In the genomic region with DNA sequence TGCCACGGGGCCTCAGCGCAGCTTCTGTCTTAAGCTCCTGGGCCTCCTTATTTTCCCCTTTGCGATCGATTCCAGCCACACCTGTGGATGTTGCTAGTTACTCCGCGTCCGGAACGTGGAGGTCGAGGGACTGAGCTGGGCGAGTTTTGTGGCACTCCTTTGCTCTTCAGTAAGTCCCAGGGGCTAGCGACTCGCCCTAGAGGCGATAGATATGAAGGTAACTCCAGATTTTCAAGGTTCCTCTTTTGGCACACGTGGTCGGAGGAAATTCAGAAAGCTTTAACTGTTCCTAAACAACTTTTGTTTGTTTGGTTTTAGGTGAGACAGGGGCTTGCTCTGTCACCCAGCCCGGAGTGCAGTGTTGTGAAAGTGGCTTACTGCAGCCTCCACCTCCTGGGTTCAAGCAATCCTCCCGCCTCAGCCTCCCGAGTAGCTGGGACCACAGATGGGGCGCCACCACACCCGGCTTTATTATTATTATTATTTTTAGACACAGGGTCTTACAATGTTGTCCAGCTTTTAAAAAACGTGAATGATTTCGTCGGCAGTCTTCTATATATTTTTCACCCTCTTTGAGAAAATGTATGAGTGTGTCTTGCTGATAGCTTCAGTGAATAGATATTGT, we compare ENCODE assay signal across 8 cellular contexts. TPM values are rescaled to one million over a fixed set of nuclear protein-coding genes. Genes with fewer than 3 reads are reported as not detected.
A peak's percentile ranks its signal among the peaks of the same experiment; 100 is the strongest.
DNase-seq lines count a peak whose midpoint lies in the region; ATAC-seq and TF ChIP-seq lines count a peak whose summit lies in the region.

No MANE protein-coding gene starts in this region.

- H3K27me3 ChIP-seq in AG04450 (ENCODE audit: control insufficient read depth, insufficient read depth, low read length) (no peaks in the 10 kb centered on the region), tibial artery (no peaks in the 10 kb centered on the region)

- TF ChIP-seq POLR2A in lower leg skin (IDR thresholded peaks at IDR 0.05) = no peak

- H3K27ac ChIP-seq in AG04450 (ENCODE audit: low read depth, low read length) (peak overlapping the region; percentile 74), tibial artery (peak overlapping the region; percentile 82 to 87)

- CTCF ChIA-PET in AG04450 (lab: Charles Lee) = interaction anchor here (1.2 to 4.9 kb wide), 9 partner anchors 10 to 458 kb away, joined by 3 to 33 read pairs (median 14); partner anchors contain the start of gene GFM1

- POLR2A ChIA-PET in AG04450 (lab: Yijun Ruan, JAX) = interaction anchor here (1.2 to 1.4 kb wide), 2 partner anchors 158 to 458 kb away, joined by 3 to 15 read pairs; partner anchors contain the start of gene GFM1

- WGBS in lower leg skin, 2 donors = 21% methylated on average over 23 of the region's 23 CpGs

- no peak for TF ChIP-seq CTCF in AG04450 (IDR thresholded peaks at IDR 0.05; ENCODE audit: low read depth, low read length)
- TF ChIP-seq CTCF in lower leg skin (IDR thresholded peaks at IDR 0.05) = no peak
- TF ChIP-seq CTCF in tibial artery (IDR thresholded peaks at IDR 0.05) = no peak

- peak; percentile 40 for ATAC-seq in GM18511 (IDR thresholded peaks at IDR 0.05; ENCODE audit: unreplicated experiment)
- peak; percentile 35 for ATAC-seq in HG02970 (IDR thresholded peaks at IDR 0.05; ENCODE audit: low FRiP score, unreplicated experiment)

- DNase-seq in AG04450 (ENCODE audit: low read depth, low spot score) = no peak
- peak; percentile 59 for DNase-seq in OCI-M1 (lab: John Stamatoyannopoulos, UW)
- DNase-seq in cerebellar cortex (ENCODE audit: low spot score) = peak; percentile 39
- no peak for DNase-seq in lower leg skin (ENCODE audit: low spot score in 2 of 2)
- peak in 1 of 2 donors; percentile 36 for DNase-seq in tibial artery
- DNase-seq in DMS79 (lab: John Stamatoyannopoulos, UW) = no peak

- peaks cover 1 to 10% (median 7%) of the 10 kb centered on the region in 3 donors for H3K36me3 ChIP-seq in tibial artery

- peaks cover 0 to 25% (median 12%) of the 10 kb centered on the region in 4 donors for H3K4me1 ChIP-seq in tibial artery

- intact Hi-C loops in lower leg skin (cut with DNase I; ENCODE audit: low total_unique reads) (no loop called here), tibial artery (cut with DNase I; ENCODE audit: low total_unique reads) (no loop called here)

- peak overlapping the region; percentile 79 for H3K4me3 ChIP-seq in AG04450 (ENCODE audit: low read depth, low read length)
- H3K4me3 ChIP-seq in lower leg skin (ENCODE audit: low read depth, poor library complexity, severe bottlenecking) = peak overlapping the region; percentile 73
- H3K4me3 ChIP-seq in tibial artery = peak overlapping the region; percentile 72 to 85

- H3K9me3 ChIP-seq in AG04450 (ENCODE audit: control insufficient read depth, insufficient read depth, low read length) (no peaks in the 10 kb centered on the region), tibial artery (no peaks in the 10 kb centered on the region)

RNA-seq across cellular contexts. Expression of gene MFSD1, which starts 0.7 kb away (rescaled TPM):
- 69.6 and 89.9 TPM in 2 replicates for polyA plus RNA-seq in AG04450 (2011; rRNA removed)
- polyA minus RNA-seq in AG04450 (2011; rRNA and poly(A)+ RNA removed) = 34.7 and 44.4 TPM in 2 replicates
- total RNA-seq in lower leg skin = 10 to 100 TPM; 48.9 to 99.2 (median 62.0) TPM

Comparison
In these comparisons a context has a peak if more than half of its experiments do, and no peak if none do; other contexts are left out.
1. DNase-seq: peak in OCI-M1 (single experiment) and cerebellar cortex (single experiment); none in AG04450 (single experiment), lower leg skin (0 of 2) and DMS79 (single experiment).
2. Peak in every context shown above with its lines, with median percentiles within 50 percentile points of each other: H3K4me3 ChIP-seq.